Comparison of ENCODE assay signal across 29 cellular contexts in genomic region chr4:86757468-86757867, GRCh38.
"Had no signal": no experiment of that assay in that cellular context is flagged by ENCODE, and none has a peak within 500 bp of the region (broad histone marks: within the 10 kb centered on the region; RNA-seq: fewer than 3 reads in every experiment).

No MANE protein-coding gene starts in this region.

- H3K36me3 ChIP-seq: ascending aorta, pancreas, prostate gland had no signal

- DNase-seq: activated CD4-positive, alpha-beta T cell treated with anti-CD3 and anti-CD28 coated beads for 4 hours; activated CD4-positive, alpha-beta T cell treated with anti-CD3 and anti-CD28 coated beads, Interleukin-2, amount 50 U/mL, for 4 hours; activated CD8-positive, alpha-beta memory T cell treated with anti-CD3 and anti-CD28 coated beads for 24 hours; activated effector memory CD4-positive, alpha-beta T cell treated with anti-CD3 and anti-CD28 coated beads, Interleukin-2, amount 50 U/mL, for 16 hours; activated naive CD4-positive, alpha-beta T cell treated with anti-CD3 and anti-CD28 coated beads for 36 hours; activated naive CD8-positive, alpha-beta T cell treated with anti-CD3 and anti-CD28 coated beads for 36 hours; activated T-cell treated with anti-CD3 and anti-CD28 coated beads, Interleukin-2, amount 50 U/mL, for 1 hour; caudate nucleus; cortex of kidney; effector memory CD8-positive, alpha-beta T cell; kidney; mesenchymal stem cell; naive thymus-derived CD8-positive, alpha-beta T cell; nucleus accumbens; pancreas; retina; stimulated activated CD4-positive, alpha-beta T cell treated with anti-CD3 and anti-CD28 coated beads, Interleukin-4, amount 100 ng/mL, for 24 hours; stimulated activated naive B cell treated with anti-CD40 and anti-IgM and Interleukin-4, amounts not matched to agents 10 μg/mL and 1 μg/mL and 100 μg/mL, for 72 hours; stomach; T-helper 1 cell; tibial artery; upper lobe of right lung had no signal

- H3K4me1 ChIP-seq: ascending aorta, gastroesophageal sphincter, pancreas, prostate gland, stomach, tibial artery, upper lobe of right lung had no signal

- H3K4me2 ChIP-seq: hepatocyte had no signal

- H3K9me3 ChIP-seq: ascending aorta, gastroesophageal sphincter, pancreas, prostate gland, stomach, tibial artery, upper lobe of right lung had no signal

- H3K4me3 ChIP-seq: ascending aorta, gastroesophageal sphincter, hepatocyte, pancreas, prostate gland, skin epidermis, stomach, tibial artery, upper lobe of right lung had no signal

- FAIRE-seq: endothelial cell of umbilical vein, pancreas had no signal

- H2AFZ ChIP-seq: hepatocyte had no signal

- ATAC-seq: effector memory CD8-positive, alpha-beta T cell; gastroesophageal sphincter; naive thymus-derived CD8-positive, alpha-beta T cell; pancreas; sciatic nerve; stimulated activated naive B cell treated with anti-CD40 and anti-IgM and Interleukin-4, amounts not matched to agents 10 μg/mL and 1 μg/mL and 100 μg/mL, for 72 hours; upper lobe of right lung had no signal

- H3K27ac ChIP-seq: ascending aorta, gastroesophageal sphincter, hepatocyte, pancreas, prostate gland, skin epidermis, stomach, tibial artery, upper lobe of right lung had no signal

- H3K79me2 ChIP-seq: hepatocyte had no signal

- H3K27me3 ChIP-seq: ascending aorta, gastroesophageal sphincter, hepatocyte, pancreas, stomach, tibial artery, upper lobe of right lung had no signal
